ENCODE assay signal across 9 cellular contexts in genomic region chr6:158663465-158664167, GRCh38. TPM values are rescaled to one million over a fixed set of nuclear protein-coding genes. Genes with fewer than 3 reads are reported as not detected.
DNase-seq lines count a peak whose midpoint lies in the region; ATAC-seq and TF ChIP-seq lines count a peak whose summit lies in the region.
"Had no signal": no experiment of that assay in that cellular context is flagged by ENCODE, and none has a peak within 500 bp of the region (broad histone marks: within the 10 kb centered on the region; RNA-seq: fewer than 3 reads in every experiment).

No MANE protein-coding gene starts in this region.

- peak; percentile 86 for DNase-seq in DMS79 (lab: John Stamatoyannopoulos, UW)
- peak; percentile 86 for DNase-seq in NCI-H345 treated with DMSO at 0.1 percent for 48 hours (lab: John Stamatoyannopoulos, UW; ENCODE audit: unreplicated experiment)
- DNase-seq in endodermal cell: no peak
- no peak for DNase-seq in LoVo (ENCODE audit: low spot score)
- no peak for DNase-seq in hippocampal formation (lab: John Stamatoyannopoulos, UW)
- DNase-seq: occipital lobe had no signal

- H3K9me3 Mint-ChIP-seq in endodermal cell: no peaks in the 10 kb centered on the region

- H2AFZ ChIP-seq in parathyroid adenoma: peak overlapping the region; percentile 71

- H3K4me3 ChIP-seq in endodermal cell (ENCODE audit: low read length): no peak overlapping the region
- no peak overlapping the region for H3K4me3 ChIP-seq in parathyroid adenoma (ENCODE audit: low read depth, low read length)

- TF ChIP-seq CTCF in endodermal cell (conservative IDR thresholded peaks at IDR 0.05): no peak
- TF ChIP-seq CTCF in parathyroid adenoma (IDR thresholded peaks at IDR 0.05): no peak

- peaks cover 10% of the 10 kb centered on the region for H3K27me3 ChIP-seq in endodermal cell (ENCODE audit: control insufficient read depth, insufficient read depth, low read length, poor library complexity, severe bottlenecking)
- no peaks in the 10 kb centered on the region for H3K27me3 ChIP-seq in parathyroid adenoma (ENCODE audit: control insufficient read depth, insufficient read depth, low read length)

- no peaks in the 10 kb centered on the region for H3K36me3 Mint-ChIP-seq in endodermal cell (ENCODE audit: low read depth)

- ATAC-seq in GM19023 (IDR thresholded peaks at IDR 0.05; ENCODE audit: unreplicated experiment) (no peak), HG02938 (IDR thresholded peaks at IDR 0.05; ENCODE audit: unreplicated experiment) (no peak)

- H3K36me3 ChIP-seq in endodermal cell (ENCODE audit: control insufficient read depth, insufficient read depth, low read length) (no peaks in the 10 kb centered on the region), parathyroid adenoma (ENCODE audit: control insufficient read depth, insufficient read depth, low read length) (no peaks in the 10 kb centered on the region)

- H3K4me1 Mint-ChIP-seq in endodermal cell: peaks cover 11% of the 10 kb centered on the region

- peaks cover 8% of the 10 kb centered on the region for H3K27me3 Mint-ChIP-seq in endodermal cell (ENCODE audit: insufficient read depth)

- H3K4me3 Mint-ChIP-seq in endodermal cell: peak overlapping the region; percentile 2

- no peaks in the 10 kb centered on the region for H3K9me3 ChIP-seq in endodermal cell (ENCODE audit: control insufficient read depth, low read length)
- H3K9me3 ChIP-seq in parathyroid adenoma (ENCODE audit: control insufficient read depth, low read length): no peaks in the 10 kb centered on the region

- H3K4me2 ChIP-seq in parathyroid adenoma (ENCODE audit: low read length): peak overlapping the region; percentile 51

- H3K4me1 ChIP-seq in endodermal cell (ENCODE audit: control insufficient read depth, insufficient read depth, low read length) (no peaks in the 10 kb centered on the region), parathyroid adenoma (peaks cover 36% of the 10 kb centered on the region)

- WGBS in endodermal cell (ENCODE audit: insufficient coverage in 1 of 2, insufficient read length in 1 of 2), 2 experiments: 63 to 69% methylated on average over 13 to 18 of the region's 18 CpGs

- H3K27ac Mint-ChIP-seq in endodermal cell: no peak overlapping the region

- H3K79me2 ChIP-seq in parathyroid adenoma: no peaks in the 10 kb centered on the region

- H3K27ac ChIP-seq in endodermal cell (ENCODE audit: low read depth, low read length) (no peak overlapping the region), parathyroid adenoma (peak overlapping the region; percentile 73)

- H3K9ac ChIP-seq in endodermal cell (ENCODE audit: extremely low read depth, low read length, poor library complexity, severe bottlenecking): no peak overlapping the region
- H3K9ac ChIP-seq in parathyroid adenoma: no peak overlapping the region

RNA-seq across cellular contexts. Expression of gene SYTL3, which starts 13.8 kb away (rescaled TPM):
- total RNA-seq in endodermal cell: under 1 TPM; 0.58 to 0.79 TPM
- 0.46 TPM for polyA plus RNA-seq in endodermal cell (2013, experiment 1 of 2)
- 0.50 TPM for polyA plus RNA-seq in endodermal cell (2013, experiment 2 of 2)

RNA-seq across cellular contexts. Expression of gene DYNLT1, which starts 19.1 kb away (rescaled TPM):
- 100 to 1,000 TPM; 112 to 148 TPM for total RNA-seq in endodermal cell
- polyA plus RNA-seq in endodermal cell (2013, experiment 1 of 2): 172 TPM
- 168 TPM for polyA plus RNA-seq in endodermal cell (2013, experiment 2 of 2)

Comparison
In these comparisons a context has a peak if more than half of its experiments do, and no peak if none do; other contexts are left out.
1. DNase-seq: peak in DMS79 (single experiment) and NCI-H345 treated with DMSO at 0.1 percent for 48 hours (single experiment); none in endodermal cell (single experiment), LoVo (single experiment) and hippocampal formation (0 of 2).